Comparison of ENCODE assay signal across 21 cellular contexts in the genomic region with DNA sequence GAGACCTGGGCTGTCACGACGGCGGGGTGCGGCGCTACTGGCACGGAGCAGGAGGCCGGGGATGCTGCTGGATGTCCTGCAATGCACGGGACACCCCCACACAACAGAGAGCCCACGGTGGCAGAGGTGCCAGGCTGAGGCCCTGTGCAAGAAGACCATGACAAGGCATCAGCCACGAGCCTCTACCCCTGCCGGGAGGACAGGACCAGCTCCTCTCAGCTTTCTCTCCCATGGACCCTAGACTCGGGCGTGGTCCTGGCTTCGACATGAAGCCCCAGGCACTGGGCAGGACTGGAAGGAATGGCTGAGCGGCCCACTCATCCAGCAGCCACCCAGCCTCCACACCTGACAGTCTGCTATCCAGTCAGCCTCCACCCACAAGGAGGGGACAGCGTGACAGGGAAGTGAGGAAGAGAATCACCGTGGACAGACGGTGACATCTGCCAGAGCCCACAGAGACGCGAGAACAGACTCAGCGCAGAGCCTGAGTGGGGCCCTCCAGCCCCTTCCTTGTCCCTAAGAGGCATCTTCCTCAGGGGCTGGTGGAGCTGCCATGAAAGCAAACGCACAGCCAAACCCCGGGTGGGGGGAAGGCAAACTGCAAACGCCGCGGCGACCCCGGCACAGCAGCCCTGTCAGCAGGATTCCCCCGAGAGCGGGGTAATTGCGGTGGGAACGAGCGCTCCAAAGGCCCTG. TPM values are rescaled to one million over a fixed set of nuclear protein-coding genes. Genes with fewer than 3 reads are reported as not detected.
DNase-seq lines count a peak whose midpoint lies in the region; ATAC-seq and TF ChIP-seq lines count a peak whose summit lies in the region.
"Had no signal": no experiment of that assay in that cellular context is flagged by ENCODE, and none has a peak within 500 bp of the region (broad histone marks: within the 10 kb centered on the region; RNA-seq: fewer than 3 reads in every experiment).

No MANE protein-coding gene starts in this region.

- H2BK15ac ChIP-seq in IMR-90 (ENCODE audit: low read depth, low read length) (no peak overlapping the region), neuronal stem cell (ENCODE audit: low read length) (no peak overlapping the region)

- H2BK5ac ChIP-seq in IMR-90 (ENCODE audit: low read depth, low read length, poor library complexity, severe bottlenecking) (no peak overlapping the region), neuronal stem cell (ENCODE audit: low read length) (peak overlapping the region; percentile 59)

- peak overlapping the region; percentile 26 for H2BK12ac ChIP-seq in neuronal stem cell (ENCODE audit: low read length)

- H3K14ac ChIP-seq in IMR-90 (replicated peaks; ENCODE audit: low read depth, low read length) (no peak overlapping the region), neuronal stem cell (ENCODE audit: low read length) (peak overlapping the region; percentile 63)

- CTCF ChIA-PET in IMR-90 (lab: Yijun Ruan, JAX): no interaction called here

- H3K56ac ChIP-seq in IMR-90 (ENCODE audit: extremely low read depth, insufficient read depth, low read length): no peak overlapping the region

- no peak overlapping the region for H2BK20ac ChIP-seq in IMR-90 (ENCODE audit: low read depth, low read length)

- no TSS peak for BruUV-seq in IMR-90 (replicated peaks; lab: Mats Ljungman, UMichigan)

- H3K36me3 ChIP-seq in BLaER1 treated with 17β-estradiol and CSF1 and Interleukin-3, amounts not matched to agents 10 nM and 100 nM: peaks cover 73 to 99% (median 97%) of the 10 kb centered on the region in 11 experiments
- H3K36me3 ChIP-seq in IMR-90 (ENCODE audit: control insufficient read depth, insufficient read depth, low read length) (peaks cover 75% of the 10 kb centered on the region), neuronal stem cell (replicated peaks in 1 of 2; ENCODE audit: control insufficient read depth in 2 of 2, insufficient read depth in 2 of 2, low read length in 2 of 2) (peaks cover 0 to 37% of the 10 kb centered on the region in 2 donors)
- H3K36me3 ChIP-seq: adrenal gland, left ventricle myocardium inferior had no signal

- H2AFZ ChIP-seq in IMR-90 (replicated peaks; ENCODE audit: low read length, poor library complexity) (no peak overlapping the region), neuronal stem cell (ENCODE audit: low read length) (no peak overlapping the region)

- intact Hi-C loops in IMR-90 (cut with micrococcal nuclease): no loop called here
- intact Hi-C loops in dorsolateral prefrontal cortex (cut with DNase I): no loop called here

- H3K27ac ChIP-seq in BLaER1 treated with 17β-estradiol and CSF1 and Interleukin-3, amounts not matched to agents 10 nM and 100 nM: peak overlapping the region in 6 of 11 experiments; percentile 12 to 42 (median 28); a peak in 8 of 22 replicates
- H3K27ac ChIP-seq in IMR-90 (ENCODE audit: insufficient read depth, low read length) (no peak overlapping the region), dorsolateral prefrontal cortex (peak overlapping the region in 30 of 59 donors; percentile 4 to 67 (median 42)), neuronal stem cell (replicated peaks; ENCODE audit: low read length) (no peak overlapping the region)
- H3K27ac ChIP-seq: adrenal gland, esophagus muscularis mucosa, left ventricle myocardium inferior, neutrophil had no signal

- H3K79me1 ChIP-seq in IMR-90 (ENCODE audit: low read depth in 1 of 2, low read length in 2 of 2): peaks cover 24 to 95% of the 10 kb centered on the region in 2 experiments
- peaks cover 3% of the 10 kb centered on the region for H3K79me1 ChIP-seq in neuronal stem cell (ENCODE audit: low read depth, low read length)

- 0 out of 22 replicates have a peak, but pooled peaks cover 0 to 9% (median 0%) of the 10 kb centered on the region in 11 experiments for H3K27me3 ChIP-seq in BLaER1 treated with 17β-estradiol and CSF1 and Interleukin-3, amounts not matched to agents 10 nM and 100 nM
- H3K27me3 ChIP-seq in IMR-90 (ENCODE audit: control insufficient read depth, insufficient read depth, low read length) (no peaks in the 10 kb centered on the region), dorsolateral prefrontal cortex (no peaks in the 10 kb centered on the region), neuronal stem cell (ENCODE audit: control insufficient read depth in 3 of 3, insufficient read depth in 3 of 3, low read depth in 1 of 3, low read length in 3 of 3) (no peaks in the 10 kb centered on the region)
- H3K27me3 ChIP-seq: adrenal gland, esophagus muscularis mucosa, neutrophil, tibial nerve had no signal

- H3K4ac ChIP-seq in IMR-90 (ENCODE audit: low read depth, low read length) (no peak overlapping the region), neuronal stem cell (ENCODE audit: low read length) (no peak overlapping the region)

- WGBS in IMR-90 (ENCODE audit: extremely low coverage in 2 of 2, insufficient read length in 1 of 2), 2 experiments: 92% methylated on average over 12 of the region's 33 CpGs; no CpG with 5 or more reads in 1 of the 2 experiments
- no CpG with 5 or more reads among the region's 33 CpGs for WGBS in neuronal stem cell (ENCODE audit: extremely low coverage in 2 of 2, insufficient read length in 2 of 2, insufficient replicate concordance in 1 of 2), 2 donors

- no peak overlapping the region for H4K91ac ChIP-seq in IMR-90 (ENCODE audit: insufficient read depth, low read depth, low read length)
- H4K91ac ChIP-seq in neuronal stem cell (ENCODE audit: low read depth, low read length, poor library complexity): no peak overlapping the region

- H4K20me1 ChIP-seq in BLaER1 treated with 17β-estradiol and CSF1 and Interleukin-3, amounts not matched to agents 10 nM and 100 nM: peaks cover 98 to 100% (median 100%) of the 10 kb centered on the region in 11 experiments
- peaks cover 92% of the 10 kb centered on the region for H4K20me1 ChIP-seq in IMR-90 (ENCODE audit: insufficient read depth, low read length)

- peak overlapping the region in 10 of 11 experiments; percentile 1 to 65 (median 35); a peak in 13 of 22 replicates for H3K9ac ChIP-seq in BLaER1 treated with 17β-estradiol and CSF1 and Interleukin-3, amounts not matched to agents 10 nM and 100 nM
- H3K9ac ChIP-seq in IMR-90 (ENCODE audit: low read depth, low read length) (no peak overlapping the region), neuronal stem cell (ENCODE audit: low read depth, low read length, poor library complexity) (peak overlapping the region; percentile 50)

- H3K9me3 ChIP-seq in BLaER1 treated with 17β-estradiol and CSF1 and Interleukin-3, amounts not matched to agents 10 nM and 100 nM (replicated peaks in 1 of 11): no peaks in the 10 kb centered on the region
- H3K9me3 ChIP-seq in IMR-90 (ENCODE audit: control insufficient read depth, insufficient read depth, low read length) (no peaks in the 10 kb centered on the region), neuronal stem cell (replicated peaks in 1 of 2; ENCODE audit: control insufficient read depth in 2 of 2, insufficient read depth in 1 of 2, low read depth in 1 of 2, low read length in 2 of 2) (no peaks in the 10 kb centered on the region)
- H3K9me3 ChIP-seq: adrenal gland, esophagus muscularis mucosa, left ventricle myocardium inferior, neutrophil, tibial nerve had no signal

- H3K9me1 ChIP-seq in IMR-90 (ENCODE audit: insufficient read depth, low read length): peaks cover 6% of the 10 kb centered on the region; the same call in 1 of the 2 replicates

- dilution Hi-C loops in IMR-90 (cut with HindIII; ENCODE audit: low sequenced_read_pairs, unreplicated experiment): no loop called here

- H2BK120ac ChIP-seq in IMR-90 (ENCODE audit: low read depth, low read length) (no peak overlapping the region), neuronal stem cell (ENCODE audit: low read depth, low read length) (no peak overlapping the region)

- ATAC-seq in IMR-90 (ENCODE audit: low read depth) (no peak), HG03108 (IDR thresholded peaks at IDR 0.05; ENCODE audit: unreplicated experiment) (no peak), GM19328 (IDR thresholded peaks at IDR 0.05; ENCODE audit: unreplicated experiment) (no peak)
- ATAC-seq: activated T-cell treated with anti-CD3 and anti-CD28 coated beads, Interleukin-2, amount 50 U/mL, for 72 hours; stimulated activated memory B cell treated with anti-CD40 and anti-IgM and Interleukin-4, amounts not matched to agents 10 μg/mL and 1 μg/mL and 100 μg/mL, for 72 hours; T-cell had no signal

- TF ChIP-seq POLR2A in IMR-90 (IDR thresholded peaks at IDR 0.05; ENCODE audit: low read depth, low read length): no peak

- TF ChIP-seq CTCF in IMR-90 (conservative IDR thresholded peaks at IDR 0.05; ENCODE audit: low read depth, low read length) (no peak), dorsolateral prefrontal cortex (IDR thresholded peaks at IDR 0.05 in 54 of 56, conservative IDR thresholded peaks at IDR 0.05 in 2 of 56; ENCODE audit: low read depth in 1 of 56, partially characterized antibody in 56 of 56) (no peak)

- H3K4me3 ChIP-seq in BLaER1 treated with 17β-estradiol and CSF1 and Interleukin-3, amounts not matched to agents 10 nM and 100 nM: peak overlapping the region in 1 of 10 experiments; percentile 14; a peak in 2 of 20 replicates
- H3K4me3 ChIP-seq in IMR-90 (ENCODE audit: insufficient read depth, low read depth, low read length) (no peak overlapping the region), dorsolateral prefrontal cortex (peak overlapping the region in 19 of 59 donors; percentile 4 to 41 (median 25)), neuronal stem cell (ENCODE audit: low read length in 2 of 2) (no peak overlapping the region)
- H3K4me3 ChIP-seq: adrenal gland, esophagus muscularis mucosa, left ventricle myocardium inferior, tibial nerve had no signal

- no peak for TF ChIP-seq RAD21 in IMR-90 (IDR thresholded peaks at IDR 0.05; ENCODE audit: low read length)

- H4K5ac ChIP-seq in IMR-90 (ENCODE audit: low read depth, low read length): no peak overlapping the region

- peaks cover 50 to 100% (median 99%) of the 10 kb centered on the region in 10 experiments for H3K4me1 ChIP-seq in BLaER1 treated with 17β-estradiol and CSF1 and Interleukin-3, amounts not matched to agents 10 nM and 100 nM
- H3K4me1 ChIP-seq in IMR-90 (ENCODE audit: control insufficient read depth, insufficient read depth, low read length) (no peaks in the 10 kb centered on the region), neuronal stem cell (ENCODE audit: control insufficient read depth in 2 of 2, insufficient read depth in 1 of 2, low read depth in 1 of 2, low read length in 2 of 2) (peaks cover 8 to 25% of the 10 kb centered on the region in 2 donors)

- H3K18ac ChIP-seq in IMR-90 (ENCODE audit: low read depth, low read length) (no peak overlapping the region), neuronal stem cell (ENCODE audit: low read length) (peak overlapping the region; percentile 60)

- DNase-seq in IMR-90 (no peak), dorsolateral prefrontal cortex (peak in 1 of 10 donors; percentile 79), neuronal stem cell (ENCODE audit: low spot score) (no peak), GM19240 (ENCODE audit: insufficient read length, low spot score) (no peak), EL (no peak)
- DNase-seq: activated CD4-positive, alpha-beta T cell treated with anti-CD3 and anti-CD28 coated beads, Interleukin-2, amount 50 U/mL, for 4 hours; activated T-cell treated with anti-CD3 and anti-CD28 coated beads, Interleukin-2, amount 50 U/mL, for 72 hours; adrenal gland; caudate nucleus; NCI-H1092 treated with DMSO at 0.1 percent for 48 hours; NCI-H524 treated with DMSO at 0.1 percent for 48 hours; SHP77 treated with DMSO at 0.1 percent for 48 hours; T-cell had no signal

- in situ Hi-C loops in IMR-90 (cut with MboI; ENCODE audit: low sequenced_read_pairs): no loop called here

- H3K4me2 ChIP-seq in BLaER1 treated with 17β-estradiol and CSF1 and Interleukin-3, amounts not matched to agents 10 nM and 100 nM: peak overlapping the region; percentile 50 to 89 (median 80)
- H3K4me2 ChIP-seq in IMR-90 (ENCODE audit: low read depth, low read length) (no peak overlapping the region), neuronal stem cell (ENCODE audit: insufficient read depth, low read length, poor library complexity, severe bottlenecking) (no peak overlapping the region)

- H2AK5ac ChIP-seq in IMR-90 (ENCODE audit: low read depth, low read length) (0 out of 2 replicates have a peak overlapping the region, but pooled peaks have one; percentile 39), neuronal stem cell (ENCODE audit: low read depth, low read length) (peak overlapping the region; percentile 88)

- H4K8ac ChIP-seq in IMR-90 (ENCODE audit: low read depth in 2 of 2, low read length in 2 of 2): no peak overlapping the region
- no peak overlapping the region for H4K8ac ChIP-seq in neuronal stem cell (ENCODE audit: low read depth, low read length)

- POLR2A ChIA-PET in IMR-90 (lab: Charles Lee; ENCODE audit: unreplicated experiment): no interaction called here

- peak overlapping the region; percentile 57 for H2AK9ac ChIP-seq in IMR-90 (replicated peaks; ENCODE audit: low read depth, low read length, poor library complexity)

- H3K23ac ChIP-seq in IMR-90 (ENCODE audit: low read depth, low read length): no peak overlapping the region
- no peak overlapping the region for H3K23ac ChIP-seq in neuronal stem cell (ENCODE audit: low read depth, low read length, poor library complexity)

RNA-seq across cellular contexts. Expression of a gene that starts 25.5 kb away (rescaled TPM):
- 11.3 and 13.6 TPM in 2 replicates for total RNA-seq in IMR-90 (2012; rRNA removed)
- polyA plus RNA-seq in IMR-90 (2012; rRNA removed): 87.9 and 101 TPM in 2 replicates
- 70.4 and 146 TPM in 2 replicates for polyA plus RNA-seq in IMR-90 (2012; cell fraction: cytosol; rRNA removed)
- polyA plus RNA-seq in IMR-90 (2012; cell fraction: nucleus; rRNA removed; ENCODE audit: low replicate concordance): 88.7 and 147 TPM in 2 replicates
- 100 to 1,000 TPM in 16 of 120 experiments, 10 to 100 TPM in 104; 37.8 to 157 (median 74.3) TPM for total RNA-seq in dorsolateral prefrontal cortex
- 18.4 TPM for polyA plus RNA-seq in neuronal stem cell (2013, experiment 1 of 2)
- polyA plus RNA-seq in neuronal stem cell (2013, experiment 2 of 2): 18.6 TPM

Comparison
In these comparisons a context has a peak if more than half of its experiments do, and no peak if none do; other contexts are left out.
1. H3K27ac ChIP-seq: peak in BLaER1 treated with 17β-estradiol and CSF1 and Interleukin-3, amounts not matched to agents 10 nM and 100 nM (6 of 11) and dorsolateral prefrontal cortex (30 of 59); none in IMR-90 (single experiment) and neuronal stem cell (single experiment).
2. H3K4me2 ChIP-seq: peak in BLaER1 treated with 17β-estradiol and CSF1 and Interleukin-3, amounts not matched to agents 10 nM and 100 nM (11 of 11); none in IMR-90 (single experiment) and neuronal stem cell (single experiment).